In the genomic region with DNA sequence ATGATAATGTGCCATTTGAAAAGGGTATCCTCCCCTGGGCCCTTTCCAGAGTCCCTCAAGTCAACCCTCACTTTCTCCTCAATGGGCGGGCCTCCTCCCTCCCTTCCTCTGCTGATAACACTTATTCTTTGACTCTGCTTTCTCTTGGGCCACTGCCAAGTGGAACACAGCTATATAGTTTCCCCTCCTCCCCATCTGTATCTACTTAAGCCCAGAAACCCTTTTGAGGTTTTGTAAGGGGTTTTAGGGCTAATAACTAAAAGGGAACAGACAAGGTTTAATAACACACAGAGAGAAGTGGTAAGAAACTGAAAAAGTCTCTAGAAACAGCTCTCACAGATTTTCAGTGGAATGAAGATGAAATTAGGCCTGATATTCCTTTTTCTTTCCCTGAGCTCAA, we compare ENCODE assay signal across 15 cellular contexts.
"Had no signal": no experiment of that assay in that cellular context is flagged by ENCODE, and none has a peak within 500 bp of the region (broad histone marks: within the 10 kb centered on the region; RNA-seq: fewer than 3 reads in every experiment).

No MANE protein-coding gene starts in this region.

- ATAC-seq: left cardiac atrium; lower lobe of right lung; naive thymus-derived CD4-positive, alpha-beta T cell had no signal

- H3K9me3 ChIP-seq: esophagus squamous epithelium, lower lobe of right lung, neutrophil, thoracic aorta had no signal

- DNase-seq: activated CD4-positive, alpha-beta T cell treated with anti-CD3 and anti-CD28 coated beads for 48 hours; activated naive CD4-positive, alpha-beta T cell treated with anti-CD3 and anti-CD28 coated beads for 36 hours; esophagus squamous epithelium; foreskin fibroblast; glutamatergic neuron; left cardiac atrium; lower lobe of right lung; naive thymus-derived CD4-positive, alpha-beta T cell; posterior cingulate gyrus; stomach; WERI-Rb-1 had no signal

- H3K27ac ChIP-seq: cardiac muscle cell, esophagus squamous epithelium, lower lobe of right lung, neutrophil, skin epidermis, stomach, thoracic aorta, WERI-Rb-1 had no signal

- H3K4me3 ChIP-seq: cardiac muscle cell, esophagus squamous epithelium, lower lobe of right lung, skin epidermis, stomach, thoracic aorta had no signal

- H3K4me1 ChIP-seq: esophagus squamous epithelium, lower lobe of right lung, stomach had no signal
